1 cellular context compared by ENCODE assay signal in genomic region chr11:116644948-116645305, GRCh38.
TF ChIP-seq lines count a peak whose summit lies in the region.

No MANE protein-coding gene starts in this region.

TF ChIP-seq in GM23338, 12 proteins besides CTCF, POLR2A, EP300 and RAD21 (continued from another document):
- TF ChIP-seq, protein P1, sequence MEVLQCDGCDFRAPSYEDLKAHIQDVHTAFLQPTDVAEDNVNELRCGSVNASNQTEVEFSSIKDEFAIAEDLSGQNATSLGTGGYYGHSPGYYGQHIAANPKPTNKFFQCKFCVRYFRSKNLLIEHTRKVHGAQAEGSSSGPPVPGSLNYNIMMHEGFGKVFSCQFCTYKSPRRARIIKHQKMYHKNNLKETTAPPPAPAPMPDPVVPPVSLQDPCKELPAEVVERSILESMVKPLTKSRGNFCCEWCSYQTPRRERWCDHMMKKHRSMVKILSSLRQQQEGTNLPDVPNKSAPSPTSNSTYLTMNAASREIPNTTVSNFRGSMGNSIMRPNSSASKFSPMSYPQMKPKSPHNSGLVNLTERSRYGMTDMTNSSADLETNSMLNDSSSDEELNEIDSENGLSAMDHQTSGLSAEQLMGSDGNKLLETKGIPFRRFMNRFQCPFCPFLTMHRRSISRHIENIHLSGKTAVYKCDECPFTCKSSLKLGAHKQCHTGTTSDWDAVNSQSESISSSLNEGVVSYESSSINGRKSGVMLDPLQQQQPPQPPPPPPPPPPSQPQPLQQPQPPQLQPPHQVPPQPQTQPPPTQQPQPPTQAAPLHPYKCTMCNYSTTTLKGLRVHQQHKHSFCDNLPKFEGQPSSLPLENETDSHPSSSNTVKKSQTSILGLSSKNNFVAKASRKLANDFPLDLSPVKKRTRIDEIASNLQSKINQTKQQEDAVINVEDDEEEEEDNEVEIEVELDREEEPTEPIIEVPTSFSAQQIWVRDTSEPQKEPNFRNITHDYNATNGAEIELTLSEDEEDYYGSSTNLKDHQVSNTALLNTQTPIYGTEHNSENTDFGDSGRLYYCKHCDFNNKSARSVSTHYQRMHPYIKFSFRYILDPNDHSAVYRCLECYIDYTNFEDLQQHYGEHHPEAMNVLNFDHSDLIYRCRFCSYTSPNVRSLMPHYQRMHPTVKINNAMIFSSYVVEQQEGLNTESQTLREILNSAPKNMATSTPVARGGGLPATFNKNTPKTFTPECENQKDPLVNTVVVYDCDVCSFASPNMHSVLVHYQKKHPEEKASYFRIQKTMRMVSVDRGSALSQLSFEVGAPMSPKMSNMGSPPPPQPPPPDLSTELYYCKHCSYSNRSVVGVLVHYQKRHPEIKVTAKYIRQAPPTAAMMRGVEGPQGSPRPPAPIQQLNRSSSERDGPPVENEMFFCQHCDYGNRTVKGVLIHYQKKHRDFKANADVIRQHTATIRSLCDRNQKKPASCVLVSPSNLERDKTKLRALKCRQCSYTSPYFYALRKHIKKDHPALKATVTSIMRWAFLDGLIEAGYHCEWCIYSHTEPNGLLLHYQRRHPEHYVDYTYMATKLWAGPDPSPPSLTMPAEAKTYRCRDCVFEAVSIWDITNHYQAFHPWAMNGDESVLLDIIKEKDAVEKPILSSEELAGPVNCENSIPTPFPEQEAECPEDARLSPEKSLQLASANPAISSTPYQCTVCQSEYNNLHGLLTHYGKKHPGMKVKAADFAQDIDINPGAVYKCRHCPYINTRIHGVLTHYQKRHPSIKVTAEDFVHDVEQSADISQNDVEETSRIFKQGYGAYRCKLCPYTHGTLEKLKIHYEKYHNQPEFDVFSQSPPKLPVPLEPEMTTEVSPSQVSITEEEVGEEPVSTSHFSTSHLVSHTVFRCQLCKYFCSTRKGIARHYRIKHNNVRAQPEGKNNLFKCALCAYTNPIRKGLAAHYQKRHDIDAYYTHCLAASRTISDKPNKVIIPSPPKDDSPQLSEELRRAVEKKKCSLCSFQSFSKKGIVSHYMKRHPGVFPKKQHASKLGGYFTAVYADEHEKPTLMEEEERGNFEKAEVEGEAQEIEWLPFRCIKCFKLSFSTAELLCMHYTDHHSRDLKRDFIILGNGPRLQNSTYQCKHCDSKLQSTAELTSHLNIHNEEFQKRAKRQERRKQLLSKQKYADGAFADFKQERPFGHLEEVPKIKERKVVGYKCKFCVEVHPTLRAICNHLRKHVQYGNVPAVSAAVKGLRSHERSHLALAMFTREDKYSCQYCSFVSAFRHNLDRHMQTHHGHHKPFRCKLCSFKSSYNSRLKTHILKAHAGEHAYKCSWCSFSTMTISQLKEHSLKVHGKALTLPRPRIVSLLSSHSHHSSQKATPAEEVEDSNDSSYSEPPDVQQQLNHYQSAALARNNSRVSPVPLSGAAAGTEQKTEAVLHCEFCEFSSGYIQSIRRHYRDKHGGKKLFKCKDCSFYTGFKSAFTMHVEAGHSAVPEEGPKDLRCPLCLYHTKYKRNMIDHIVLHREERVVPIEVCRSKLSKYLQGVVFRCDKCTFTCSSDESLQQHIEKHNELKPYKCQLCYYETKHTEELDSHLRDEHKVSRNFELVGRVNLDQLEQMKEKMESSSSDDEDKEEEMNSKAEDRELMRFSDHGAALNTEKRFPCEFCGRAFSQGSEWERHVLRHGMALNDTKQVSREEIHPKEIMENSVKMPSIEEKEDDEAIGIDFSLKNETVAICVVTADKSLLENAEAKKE (CRISPR knock-in tag; IDR thresholded peaks at IDR 0.05), result no peak
- TF ChIP-seq STAT1 (IDR thresholded peaks at IDR 0.05; ENCODE audit: unreplicated experiment), result no peak
- no peak for TF ChIP-seq POLR2AphosphoS5 (IDR thresholded peaks at IDR 0.05; ENCODE audit: low read depth)
- no peak for TF ChIP-seq EZH2 (IDR thresholded peaks at IDR 0.05; ENCODE audit: low read depth, unreplicated experiment)
- no peak for TF ChIP-seq ZNF114 (CRISPR knock-in tag; IDR thresholded peaks at IDR 0.05)
- TF ChIP-seq ZNF331 (CRISPR knock-in tag; IDR thresholded peaks at IDR 0.05; ENCODE audit: low read depth), result no peak
